15 cellular contexts compared by ENCODE assay signal in the genomic region with DNA sequence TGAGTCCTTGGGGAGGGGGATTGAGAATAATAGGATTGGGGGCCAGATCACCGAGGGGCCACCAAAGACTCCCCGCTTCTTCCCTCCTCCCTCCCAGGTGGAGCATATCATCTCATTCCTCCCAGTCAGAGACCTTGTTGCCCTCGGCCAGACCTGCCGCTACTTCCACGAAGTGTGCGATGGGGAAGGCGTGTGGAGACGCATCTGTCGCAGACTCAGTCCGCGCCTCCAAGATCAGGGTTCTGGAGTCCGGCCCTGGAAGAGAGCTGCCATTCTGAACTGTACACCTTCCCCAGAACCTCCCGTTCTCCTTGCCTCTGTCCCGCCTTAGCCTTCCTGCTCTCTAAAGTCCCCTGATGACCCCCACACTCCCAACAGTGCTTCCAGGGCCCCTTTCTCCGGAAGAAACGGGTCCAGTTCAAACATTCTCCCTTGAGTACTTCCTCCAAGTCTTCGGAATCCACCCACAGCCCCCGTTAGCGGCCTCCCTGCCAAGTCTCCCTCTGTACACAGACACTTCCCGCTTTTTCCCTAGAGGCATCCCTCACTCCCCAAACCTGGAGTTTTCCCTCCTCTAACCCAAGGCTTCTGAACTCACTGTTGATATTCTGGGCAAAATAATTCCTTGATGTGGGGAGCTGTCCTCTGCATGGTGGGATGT. TPM values are rescaled to one million over a fixed set of nuclear protein-coding genes. Genes with fewer than 3 reads are reported as not detected.
DNase-seq lines count a peak whose midpoint lies in the region; ATAC-seq and TF ChIP-seq lines count a peak whose summit lies in the region.
"Had no signal": no experiment of that assay in that cellular context is flagged by ENCODE, and none has a peak within 500 bp of the region (broad histone marks: within the 10 kb centered on the region; RNA-seq: fewer than 3 reads in every experiment).

No MANE protein-coding gene starts in this region.

- H3K9me3 ChIP-seq in NT2/D1 (ENCODE audit: insufficient read depth, low read length) (no peaks in the 10 kb centered on the region), lower lobe of right lung (no peaks in the 10 kb centered on the region), subcutaneous abdominal adipose tissue (ENCODE audit: control insufficient read depth in 5 of 5, low read length in 5 of 5) (no peaks in the 10 kb centered on the region)

- H3K4me3 ChIP-seq in NT2/D1 (ENCODE audit: insufficient read length, low read depth) (no peak overlapping the region), lower lobe of right lung (no peak overlapping the region), subcutaneous abdominal adipose tissue (ENCODE audit: low read depth in 1 of 5, low read length in 5 of 5) (peak overlapping the region in 4 of 5 donors; percentile 3 to 16 (median 8))

- no peak for ATAC-seq in lower lobe of right lung

- H3K27ac ChIP-seq in lower lobe of right lung (no peak overlapping the region), subcutaneous abdominal adipose tissue (ENCODE audit: low read depth, low read length) (no peak overlapping the region)
- H3K27ac ChIP-seq: parathyroid adenoma had no signal

- H3K36me3 ChIP-seq in NT2/D1 (ENCODE audit: insufficient read depth, insufficient read length, low read length) (no peaks in the 10 kb centered on the region), lower lobe of right lung (no peaks in the 10 kb centered on the region), subcutaneous abdominal adipose tissue (ENCODE audit: control insufficient read depth in 5 of 5, insufficient read depth in 5 of 5, low read length in 5 of 5) (no peaks in the 10 kb centered on the region)

- DNase-seq in NT2/D1 (ENCODE audit: low read depth, low spot score), result no peak
- no peak for DNase-seq in endothelial cell (ENCODE audit: low spot score)
- peak; percentile 36 for DNase-seq in lower lobe of right lung
- DNase-seq in NCI-H187 (lab: John Stamatoyannopoulos, UW), result no peak
- DNase-seq in NCI-H2171 (lab: John Stamatoyannopoulos, UW), result no peak
- DNase-seq in OCI-M2 (lab: John Stamatoyannopoulos, UW; ENCODE audit: unreplicated experiment), result no peak
- DNase-seq: activated CD8-positive, alpha-beta memory T cell treated with anti-CD3 and anti-CD28 coated beads, Interleukin-2, amount 50 U/mL, for 48 hours; activated naive CD4-positive, alpha-beta T cell treated with anti-CD3 and anti-CD28 coated beads for 36 hours; AML-193; effector CD8-positive, alpha-beta T cell; immature natural killer cell; NCI-H2171 treated with DMSO at 0.1 percent for 48 hours had no signal

- H3K4me1 ChIP-seq in NT2/D1 (ENCODE audit: insufficient read depth, insufficient read length), result peaks cover 12% of the 10 kb centered on the region
- H3K4me1 ChIP-seq in lower lobe of right lung, result peaks cover 5% of the 10 kb centered on the region
- H3K4me1 ChIP-seq in subcutaneous abdominal adipose tissue (ENCODE audit: control insufficient read depth in 5 of 5, insufficient read depth in 5 of 5, low read length in 5 of 5), result peaks cover 4 to 27% (median 14%) of the 10 kb centered on the region in 5 donors
- H3K4me1 ChIP-seq: parathyroid adenoma had no signal

- H3K27ac Mint-ChIP-seq in endothelial cell (ENCODE audit: unreplicated experiment), result no peak overlapping the region
- H3K27ac Mint-ChIP-seq: activated naive CD4-positive, alpha-beta T cell treated with anti-CD3 and anti-CD28 coated beads for 36 hours; immature natural killer cell had no signal

- peaks cover 24% of the 10 kb centered on the region for H3K4me1 Mint-ChIP-seq in endothelial cell (ENCODE audit: unreplicated experiment)

- H3K4me3 Mint-ChIP-seq in endothelial cell (ENCODE audit: unreplicated experiment), result peak overlapping the region; percentile 78
- H3K4me3 Mint-ChIP-seq: activated naive CD4-positive, alpha-beta T cell treated with anti-CD3 and anti-CD28 coated beads for 36 hours; immature natural killer cell had no signal

- H3K27me3 Mint-ChIP-seq in endothelial cell (ENCODE audit: unreplicated experiment), result peaks cover 16% of the 10 kb centered on the region

- TF ChIP-seq CTCF in endothelial cell (IDR thresholded peaks at IDR 0.05; ENCODE audit: unreplicated experiment) (no peak), lower lobe of right lung (IDR thresholded peaks at IDR 0.05) (no peak)

- H3K27me3 ChIP-seq in NT2/D1 (ENCODE audit: insufficient read depth, insufficient read length), result no peaks in the 10 kb centered on the region
- H3K27me3 ChIP-seq in lower lobe of right lung (ENCODE audit: low read depth), result no peaks in the 10 kb centered on the region
- H3K27me3 ChIP-seq in subcutaneous abdominal adipose tissue (ENCODE audit: control insufficient read depth in 5 of 5, insufficient read depth in 4 of 5, low read length in 5 of 5), result peaks cover 0 to 20% (median 5%) of the 10 kb centered on the region in 5 donors

- peaks cover 3% of the 10 kb centered on the region for H3K36me3 Mint-ChIP-seq in endothelial cell (ENCODE audit: low read depth, unreplicated experiment)

- H3K9ac ChIP-seq in NT2/D1 (ENCODE audit: insufficient read length, low read depth), result peak overlapping the region; percentile 32
- H3K9ac ChIP-seq in subcutaneous abdominal adipose tissue (ENCODE audit: low read length in 5 of 5), result peak overlapping the region in 2 of 5 donors; percentile 14 to 25
- H3K9ac ChIP-seq: parathyroid adenoma had no signal

- no peaks in the 10 kb centered on the region for H3K9me3 Mint-ChIP-seq in endothelial cell (ENCODE audit: unreplicated experiment)
- H3K9me3 Mint-ChIP-seq: activated naive CD4-positive, alpha-beta T cell treated with anti-CD3 and anti-CD28 coated beads for 36 hours; immature natural killer cell had no signal

- intact Hi-C loops in lower lobe of right lung (cut with DNase I), result no loop called here

RNA-seq across cellular contexts. Expression of gene FBXO24, which starts 4.1 kb away (rescaled TPM):
- total RNA-seq in endothelial cell (ENCODE audit: unreplicated experiment), result 1.3 TPM
- total RNA-seq in lower lobe of right lung, result 0.74 TPM

RNA-seq across cellular contexts. Expression of gene LRCH4, which starts 4.3 kb away (rescaled TPM):
- total RNA-seq in endothelial cell (ENCODE audit: unreplicated experiment) (89.7 TPM), lower lobe of right lung (80.3 TPM)

RNA-seq across cellular contexts. Expression of gene PCOLCE, which starts 12.0 kb away (rescaled TPM):
- total RNA-seq in endothelial cell (ENCODE audit: unreplicated experiment) (4.4 TPM), lower lobe of right lung (75.2 TPM)

RNA-seq across cellular contexts. Expression of gene SAP25, which starts 16.5 kb away (rescaled TPM):
- total RNA-seq in endothelial cell (ENCODE audit: unreplicated experiment) (2.6 TPM), lower lobe of right lung (10.6 TPM)
- total RNA-seq: bronchial epithelial cell had no signal

RNA-seq across cellular contexts. Expression of gene MOSPD3, which starts 22.1 kb away (rescaled TPM):
- total RNA-seq in endothelial cell (ENCODE audit: unreplicated experiment), result 31.7 TPM
- 19.5 TPM for total RNA-seq in lower lobe of right lung

Comparison
In these comparisons a context has a peak if more than half of its experiments do, and no peak if none do; other contexts are left out.
1. H3K4me3 ChIP-seq: peak in subcutaneous abdominal adipose tissue (4 of 5); none in NT2/D1 (single experiment) and lower lobe of right lung (single experiment).
2. RNA of gene PCOLCE, which starts 12.0 kb away (total RNA-seq): 75.2 TPM in lower lobe of right lung (single experiment); 4.4 TPM in endothelial cell (single experiment); every median in the first group is over 10 times any median in the second.